ENCODE assay signal across 8 cellular contexts in the genomic region with DNA sequence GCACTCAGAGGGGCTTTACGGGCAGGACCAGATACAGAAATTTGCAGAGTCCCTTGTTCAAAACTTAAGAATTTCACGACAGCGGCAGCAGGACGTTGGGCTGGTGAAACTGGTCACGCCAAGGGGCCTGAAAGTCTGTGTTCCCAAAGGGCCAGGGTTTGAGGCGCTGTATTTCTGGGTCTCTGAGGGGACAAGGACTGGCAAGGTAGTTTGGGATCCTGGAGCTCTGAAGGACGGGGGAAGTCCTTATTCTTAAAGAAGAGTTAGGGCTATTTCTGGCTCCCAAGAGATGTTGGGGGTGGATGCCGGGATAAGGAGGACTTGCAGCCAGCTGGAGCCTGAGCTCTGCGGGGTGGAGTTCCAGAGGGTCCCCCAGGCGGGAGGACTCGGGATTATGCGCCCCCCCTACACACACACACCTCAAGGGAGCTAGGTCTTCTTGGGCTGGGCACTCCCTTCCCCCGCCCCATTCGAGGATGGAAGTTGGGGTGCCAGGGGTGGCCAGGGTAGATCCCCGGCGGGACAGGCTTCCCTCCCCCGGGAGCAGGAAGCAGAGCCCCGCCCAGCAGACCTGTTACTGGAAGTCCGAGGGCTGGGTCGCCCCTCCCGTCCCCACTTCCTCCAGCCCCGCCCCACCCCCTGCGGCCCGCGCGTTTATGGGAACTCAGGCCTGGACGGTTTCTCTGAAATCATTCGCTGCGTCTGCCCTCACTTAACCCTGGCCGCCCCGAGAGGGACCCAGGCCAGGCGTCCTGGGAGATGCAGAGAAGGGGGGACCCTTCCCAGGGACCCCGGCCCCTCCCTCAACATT. TPM values are rescaled to one million over a fixed set of nuclear protein-coding genes. Genes with fewer than 3 reads are reported as not detected.
DNase-seq lines count a peak whose midpoint lies in the region; ATAC-seq and TF ChIP-seq lines count a peak whose summit lies in the region.

No MANE protein-coding gene starts in this region.

- ATAC-seq in HG02763 (IDR thresholded peaks at IDR 0.05; ENCODE audit: unreplicated experiment): peak; percentile 39
- ATAC-seq in HG03159 (IDR thresholded peaks at IDR 0.05; ENCODE audit: unreplicated experiment): no peak

- H3K36me3 ChIP-seq in Peyer's patch (peaks cover 0 to 53% (median 0%) of the 10 kb centered on the region in 3 donors), tibial artery (peaks cover 0 to 37% (median 4%) of the 10 kb centered on the region in 3 donors)

- H3K27me3 ChIP-seq in Peyer's patch: no peaks in the 10 kb centered on the region
- no peaks in the 10 kb centered on the region for H3K27me3 ChIP-seq in tibial artery

- DNase-seq in DMS79 treated with DMSO at 0.1 percent for 48 hours (lab: John Stamatoyannopoulos, UW) (peak; percentile 58), Peyer's patch (peak; percentile 96 to 98 (median 97)), foreskin melanocyte (peak; percentile 51), occipital lobe (lab: John Stamatoyannopoulos, UW) (peak; percentile 23), tibial artery (peak; percentile 93 to 95)
- DNase-seq in activated effector memory CD4-positive, alpha-beta T cell treated with anti-CD3 and anti-CD28 coated beads, Interleukin-2, amount 50 U/mL, for 16 hours: peak; percentile 89

- H3K27ac ChIP-seq in Peyer's patch (peak overlapping the region; percentile 80 to 95 (median 90)), tibial artery (peak overlapping the region; percentile 76 to 83)

- intact Hi-C loops in tibial artery (cut with DNase I; ENCODE audit: low total_unique reads): no loop called here

- TF ChIP-seq CTCF in Peyer's patch (IDR thresholded peaks at IDR 0.05): no peak
- TF ChIP-seq CTCF in tibial artery (IDR thresholded peaks at IDR 0.05): no peak

- H3K4me3 ChIP-seq in Peyer's patch (peak overlapping the region; percentile 37 to 55 (median 50)), tibial artery (peak overlapping the region; percentile 39 to 49)

- TF ChIP-seq POLR2A in Peyer's patch (IDR thresholded peaks at IDR 0.05): peak; percentile 21 to 78

- no peaks in the 10 kb centered on the region for H3K9me3 ChIP-seq in Peyer's patch
- no peaks in the 10 kb centered on the region for H3K9me3 ChIP-seq in tibial artery

- H3K4me1 ChIP-seq in Peyer's patch (peaks cover 15 to 77% (median 29%) of the 10 kb centered on the region in 4 donors), tibial artery (peaks cover 8 to 90% (median 82%) of the 10 kb centered on the region in 4 donors)

RNA-seq across cellular contexts. Expression of gene BCL3, which starts 5.6 kb away (rescaled TPM):
- total RNA-seq in Peyer's patch: 100 to 1,000 TPM in 3 of 4 donors, 10 to 100 TPM in 1; 45.4 to 136 (median 119) TPM
- total RNA-seq in occipital lobe: not detected

RNA-seq across cellular contexts. Expression of gene CBLC, which starts 23.6 kb away (rescaled TPM):
- 100 to 1,000 TPM in 3 of 4 donors, 10 to 100 TPM in 1; 84.2 to 197 (median 132) TPM for total RNA-seq in Peyer's patch
- not detected for total RNA-seq in occipital lobe

RNA-seq across cellular contexts. Expression of gene BCAM, which starts 54.8 kb away (rescaled TPM):
- total RNA-seq in Peyer's patch (10 to 100 TPM; 32.2 to 40.2 (median 37.1) TPM), occipital lobe (2.3 TPM)

RNA-seq across cellular contexts. Expression of gene CEACAM16, which starts 55.2 kb away (rescaled TPM):
- not detected for total RNA-seq in Peyer's patch
- total RNA-seq in occipital lobe: not detected

Comparison
In these comparisons a context has a peak if more than half of its experiments do, and no peak if none do; other contexts are left out.
1. DNase-seq: peak in every context shown above with its lines; median percentile 97 in Peyer's patch; 94 in tibial artery; 89 in activated effector memory CD4-positive, alpha-beta T cell treated with anti-CD3 and anti-CD28 coated beads, Interleukin-2, amount 50 U/mL, for 16 hours; 58 in DMS79 treated with DMSO at 0.1 percent for 48 hours; 51 in foreskin melanocyte; 23 in occipital lobe.
2. RNA of gene BCL3, which starts 5.6 kb away (total RNA-seq): 45.4 to 136 TPM in Peyer's patch; not detected in occipital lobe (single experiment); every median in the first group is over 10 times any median in the second.
3. RNA of gene CBLC, which starts 23.6 kb away (total RNA-seq): 84.2 to 197 TPM in Peyer's patch; not detected in occipital lobe (single experiment); every median in the first group is over 10 times any median in the second.